12 cellular contexts compared by ENCODE assay signal in genomic region chr20:5085380-5085779, GRCh38. TPM values are rescaled to one million over a fixed set of nuclear protein-coding genes. Genes with fewer than 3 reads are reported as not detected.
DNase-seq lines count a peak whose midpoint lies in the region; ATAC-seq, FAIRE-seq and TF ChIP-seq lines count a peak whose summit lies in the region.
"Had no signal": no experiment of that assay in that cellular context is flagged by ENCODE, and none has a peak within 500 bp of the region (broad histone marks: within the 10 kb centered on the region; RNA-seq: fewer than 3 reads in every experiment).

No MANE protein-coding gene starts in this region.

- WGBS in transverse colon (ENCODE audit: low coverage in 1 of 2), 2 donors = 80 to 87% methylated on average over 3 to 4 of the region's 4 CpGs

- H3K4me1 Mint-ChIP-seq in activated naive CD8-positive, alpha-beta T cell treated with anti-CD3 and anti-CD28 coated beads, Interleukin-2, amount 10 ng/mL, durations not matched to agents 7 days and 5 days = peaks cover 17% of the 10 kb centered on the region
- peaks cover 23% of the 10 kb centered on the region for H3K4me1 Mint-ChIP-seq in activated naive CD8-positive, alpha-beta T cell treated with anti-CD3 and anti-CD28 coated beads, Interleukin-2, amount 50 U/mL, for 24 hours

- peak overlapping the region; percentile 8 for H3K27ac Mint-ChIP-seq in activated naive CD8-positive, alpha-beta T cell treated with anti-CD3 and anti-CD28 coated beads, Interleukin-2, amount 10 ng/mL, durations not matched to agents 7 days and 5 days
- H3K27ac Mint-ChIP-seq in activated naive CD8-positive, alpha-beta T cell treated with anti-CD3 and anti-CD28 coated beads, Interleukin-2, amount 50 U/mL, for 24 hours = no peak overlapping the region
- H3K27ac Mint-ChIP-seq: activated CD4-positive, alpha-beta T cell treated with anti-CD3 and anti-CD28 coated beads, Interleukin-2, amount 10 ng/mL, durations not matched to agents 24 days and 14 days; T-helper 2 cell treated with Interferon-gamma antibody and Interleukin-4, amounts not matched to agents 5 μg/mL and 100 μg/mL, for 36 hours had no signal

- TF ChIP-seq CTCF in kidney (IDR thresholded peaks at IDR 0.05; ENCODE audit: borderline replicate concordance, extremely low read depth, insufficient read depth) = no peak
- TF ChIP-seq CTCF in transverse colon (IDR thresholded peaks at IDR 0.05) = no peak

- H3K27ac ChIP-seq in kidney (ENCODE audit: low read depth in 2 of 2, low read length in 2 of 2) (no peak overlapping the region), transverse colon (peak overlapping the region in 1 of 4 donors; percentile 1)

- TF ChIP-seq POLR2A in transverse colon (IDR thresholded peaks at IDR 0.05) = no peak

- intact Hi-C loops in kidney (cut with DNase I) = no loop called here
- intact Hi-C loops in transverse colon (cut with DNase I; ENCODE audit: low total_unique reads) = no loop called here

- POLR2A ChIA-PET in activated naive CD8-positive, alpha-beta T cell treated with anti-CD3 and anti-CD28 coated beads, Interleukin-2, amount 10 ng/mL, durations not matched to agents 7 days and 5 days (lab: Charles Lee) = no interaction called here

- DNase-seq in activated naive CD8-positive, alpha-beta T cell treated with anti-CD3 and anti-CD28 coated beads, Interleukin-2, amount 10 ng/mL, durations not matched to agents 7 days and 5 days = no peak
- DNase-seq in activated naive CD8-positive, alpha-beta T cell treated with anti-CD3 and anti-CD28 coated beads, Interleukin-2, amount 50 U/mL, for 24 hours = no peak
- peak; percentile 7 for DNase-seq in SKM-1 (lab: John Stamatoyannopoulos, UW; ENCODE audit: unreplicated experiment)
- DNase-seq in kidney = peak; percentile 33
- DNase-seq in transverse colon = peak; percentile 21
- DNase-seq in stimulated activated CD4-positive, alpha-beta T cell treated with anti-CD3 and anti-CD28 coated beads, Interleukin-12 subunit alpha, Interleukin-12 subunit beta, amount 100 ng/mL, for 4 hours = no peak
- DNase-seq in NCI-H345 treated with DMSO at 0.1 percent for 48 hours (lab: John Stamatoyannopoulos, UW; ENCODE audit: unreplicated experiment) = no peak
- DNase-seq: activated CD4-positive, alpha-beta T cell treated with anti-CD3 and anti-CD28 coated beads, Interleukin-2, amount 10 ng/mL, durations not matched to agents 24 days and 14 days; NCI-H2029; NCI-H526 treated with DMSO at 0.1 percent for 48 hours had no signal

- H3K9me3 Mint-ChIP-seq in activated naive CD8-positive, alpha-beta T cell treated with anti-CD3 and anti-CD28 coated beads, Interleukin-2, amount 10 ng/mL, durations not matched to agents 7 days and 5 days = no peaks in the 10 kb centered on the region
- no peaks in the 10 kb centered on the region for H3K9me3 Mint-ChIP-seq in activated naive CD8-positive, alpha-beta T cell treated with anti-CD3 and anti-CD28 coated beads, Interleukin-2, amount 50 U/mL, for 24 hours
- H3K9me3 Mint-ChIP-seq: activated CD4-positive, alpha-beta T cell treated with anti-CD3 and anti-CD28 coated beads, Interleukin-2, amount 10 ng/mL, durations not matched to agents 24 days and 14 days; T-helper 2 cell treated with Interferon-gamma antibody and Interleukin-4, amounts not matched to agents 5 μg/mL and 100 μg/mL, for 36 hours had no signal

- no peaks in the 10 kb centered on the region for H3K36me3 ChIP-seq in kidney (ENCODE audit: control insufficient read depth in 1 of 2, insufficient read depth in 2 of 2, low read length in 2 of 2)
- no peaks in the 10 kb centered on the region for H3K36me3 ChIP-seq in transverse colon

- no peak for FAIRE-seq in kidney (lab: Jason Lieb, UNC)

- peaks cover 4% of the 10 kb centered on the region for H3K36me3 Mint-ChIP-seq in activated naive CD8-positive, alpha-beta T cell treated with anti-CD3 and anti-CD28 coated beads, Interleukin-2, amount 10 ng/mL, durations not matched to agents 7 days and 5 days
- H3K36me3 Mint-ChIP-seq in activated naive CD8-positive, alpha-beta T cell treated with anti-CD3 and anti-CD28 coated beads, Interleukin-2, amount 50 U/mL, for 24 hours (ENCODE audit: low read depth) = no peaks in the 10 kb centered on the region

- no peaks in the 10 kb centered on the region for H3K27me3 Mint-ChIP-seq in activated naive CD8-positive, alpha-beta T cell treated with anti-CD3 and anti-CD28 coated beads, Interleukin-2, amount 10 ng/mL, durations not matched to agents 7 days and 5 days
- no peaks in the 10 kb centered on the region for H3K27me3 Mint-ChIP-seq in activated naive CD8-positive, alpha-beta T cell treated with anti-CD3 and anti-CD28 coated beads, Interleukin-2, amount 50 U/mL, for 24 hours
- H3K27me3 Mint-ChIP-seq: activated CD4-positive, alpha-beta T cell treated with anti-CD3 and anti-CD28 coated beads, Interleukin-2, amount 10 ng/mL, durations not matched to agents 24 days and 14 days had no signal

- in situ Hi-C loops in transverse colon (cut with MboI; ENCODE audit: low pct_ligation_motif_present in 1 of 4, low pct_unique_long_range_greater_than_20kb in 1 of 4, low sequenced_read_pairs in 3 of 4) = loop anchor here in 1 of 4 donors (25.0 kb wide), 1 partner anchor 473 kb away; no protein-coding TSS in a partner anchor

- ATAC-seq in activated naive CD8-positive, alpha-beta T cell treated with anti-CD3 and anti-CD28 coated beads, Interleukin-2, amount 10 ng/mL, durations not matched to agents 7 days and 5 days (ENCODE audit: low read depth) = no peak
- ATAC-seq in activated naive CD8-positive, alpha-beta T cell treated with anti-CD3 and anti-CD28 coated beads, Interleukin-2, amount 50 U/mL, for 24 hours = no peak
- ATAC-seq in SK-N-SH treated with all-trans-retinoic acid at 6 μM for 48 hours = no peak

- TF ChIP-seq EP300 in transverse colon (IDR thresholded peaks at IDR 0.05; ENCODE audit: low read depth) = no peak

- H3K4me1 ChIP-seq in kidney (ENCODE audit: control insufficient read depth in 1 of 2, insufficient read depth in 1 of 2, low read depth in 1 of 2, low read length in 2 of 2) (no peaks in the 10 kb centered on the region), transverse colon (peaks cover 0 to 9% (median 0%) of the 10 kb centered on the region in 4 donors)

- H3K9ac ChIP-seq in kidney (ENCODE audit: low read length in 2 of 2) = no peak overlapping the region

- no peak overlapping the region for H3K4me3 Mint-ChIP-seq in activated naive CD8-positive, alpha-beta T cell treated with anti-CD3 and anti-CD28 coated beads, Interleukin-2, amount 10 ng/mL, durations not matched to agents 7 days and 5 days
- no peak overlapping the region for H3K4me3 Mint-ChIP-seq in activated naive CD8-positive, alpha-beta T cell treated with anti-CD3 and anti-CD28 coated beads, Interleukin-2, amount 50 U/mL, for 24 hours
- H3K4me3 Mint-ChIP-seq: activated CD4-positive, alpha-beta T cell treated with anti-CD3 and anti-CD28 coated beads, Interleukin-2, amount 10 ng/mL, durations not matched to agents 24 days and 14 days; T-helper 2 cell treated with Interferon-gamma antibody and Interleukin-4, amounts not matched to agents 5 μg/mL and 100 μg/mL, for 36 hours had no signal

- H3K9me3 ChIP-seq in kidney (ENCODE audit: control insufficient read depth in 1 of 2, low read length in 2 of 2) (no peaks in the 10 kb centered on the region), transverse colon (no peaks in the 10 kb centered on the region)

- H3K4me3 ChIP-seq in kidney (ENCODE audit: low read length in 2 of 2) (no peak overlapping the region), transverse colon (no peak overlapping the region)

- no peaks in the 10 kb centered on the region for H3K27me3 ChIP-seq in transverse colon

TF ChIP-seq in SK-N-SH treated with all-trans-retinoic acid at 6 μM for 48 hours, 23 proteins besides CTCF, POLR2A, EP300 and RAD21:
- TF ChIP-seq ZFP3 (CRISPR knock-in tag; IDR thresholded peaks at IDR 0.05) = no peak

RNA-seq across cellular contexts. Expression of gene TMEM230, which starts 27.5 kb away (rescaled TPM):
- 10 to 100 TPM; 69.9 to 71.7 TPM for total RNA-seq in activated naive CD8-positive, alpha-beta T cell treated with anti-CD3 and anti-CD28 coated beads, Interleukin-2, amount 10 ng/mL, durations not matched to agents 7 days and 5 days
- 102 TPM for total RNA-seq in kidney
- polyA plus RNA-seq in kidney (ENCODE audit: insufficient read depth, low read depth, low replicate concordance) = 163 TPM
- 10 to 100 TPM; 10.1 to 83.4 (median 40.9) TPM for total RNA-seq in transverse colon

RNA-seq across cellular contexts. Expression of gene PCNA, which starts 34.4 kb away (rescaled TPM):
- 100 to 1,000 TPM; 393 to 421 TPM for total RNA-seq in activated naive CD8-positive, alpha-beta T cell treated with anti-CD3 and anti-CD28 coated beads, Interleukin-2, amount 10 ng/mL, durations not matched to agents 7 days and 5 days
- 46.4 TPM for total RNA-seq in kidney
- 48.2 TPM for polyA plus RNA-seq in kidney (ENCODE audit: insufficient read depth, low read depth, low replicate concordance)
- 10 to 100 TPM; 18.3 to 56.7 (median 38.2) TPM for total RNA-seq in transverse colon

RNA-seq across cellular contexts. Expression of gene CDS2, which starts 41.4 kb away (rescaled TPM):
- total RNA-seq in activated naive CD8-positive, alpha-beta T cell treated with anti-CD3 and anti-CD28 coated beads, Interleukin-2, amount 10 ng/mL, durations not matched to agents 7 days and 5 days = 10 to 100 TPM; 59.1 to 59.2 TPM
- total RNA-seq in kidney (67.9 TPM), transverse colon (10 to 100 TPM; 26.9 to 60.1 (median 30.3) TPM)
- 19.9 TPM for polyA plus RNA-seq in kidney (ENCODE audit: insufficient read depth, low read depth, low replicate concordance)

Comparison
In these comparisons a context has a peak if more than half of its experiments do, and no peak if none do; other contexts are left out.
1. DNase-seq: peak in SKM-1 (single experiment), kidney (single experiment) and transverse colon (single experiment); none in activated naive CD8-positive, alpha-beta T cell treated with anti-CD3 and anti-CD28 coated beads, Interleukin-2, amount 10 ng/mL, durations not matched to agents 7 days and 5 days (single experiment), activated naive CD8-positive, alpha-beta T cell treated with anti-CD3 and anti-CD28 coated beads, Interleukin-2, amount 50 U/mL, for 24 hours (single experiment), stimulated activated CD4-positive, alpha-beta T cell treated with anti-CD3 and anti-CD28 coated beads, Interleukin-12 subunit alpha, Interleukin-12 subunit beta, amount 100 ng/mL, for 4 hours (single experiment) and NCI-H345 treated with DMSO at 0.1 percent for 48 hours (single experiment).